Comparison of ENCODE assay signal across 21 cellular contexts in the genomic region with DNA sequence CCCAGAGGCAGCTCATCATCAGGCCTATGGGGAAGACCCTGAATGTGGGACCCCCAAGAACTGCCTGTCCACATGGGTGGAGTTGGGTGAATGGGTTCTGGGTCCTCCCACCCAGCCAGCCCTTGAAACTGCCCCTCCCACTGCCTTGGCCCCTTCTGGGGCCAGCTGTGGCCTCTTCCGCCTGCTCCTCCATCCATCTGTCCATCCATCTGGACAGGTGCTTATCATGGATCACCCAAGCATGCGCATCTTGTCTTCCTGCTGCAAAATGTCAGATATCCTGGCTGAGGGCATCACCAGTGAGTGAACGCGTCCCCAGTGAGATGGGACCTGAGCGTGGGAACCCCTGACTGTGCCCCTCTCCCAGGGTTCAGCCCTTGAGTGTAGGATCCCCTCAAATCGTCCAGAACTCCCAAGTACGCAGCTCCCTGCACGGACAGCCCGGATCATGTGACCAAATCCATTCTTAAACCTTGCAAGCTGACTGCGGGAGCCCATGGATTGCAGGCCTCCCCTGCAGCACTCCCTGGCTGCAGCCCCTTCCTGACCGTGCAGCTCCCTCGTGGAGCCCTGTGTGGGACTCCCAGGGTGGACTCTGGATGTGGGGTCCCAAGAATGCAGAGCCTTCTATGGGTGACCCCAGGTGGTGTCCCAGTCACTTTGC. TPM values are rescaled to one million over a fixed set of nuclear protein-coding genes. Genes with fewer than 3 reads are reported as not detected.
DNase-seq lines count a peak whose midpoint lies in the region; ATAC-seq and TF ChIP-seq lines count a peak whose summit lies in the region.
"Had no signal": no experiment of that assay in that cellular context is flagged by ENCODE, and none has a peak within 500 bp of the region (broad histone marks: within the 10 kb centered on the region; RNA-seq: fewer than 3 reads in every experiment).

No MANE protein-coding gene starts in this region.

- H2AFZ ChIP-seq in smooth muscle cell (ENCODE audit: low read depth), result no peak overlapping the region

- peak overlapping the region in 1 of 2 experiments; percentile 95 for H3K4me3 ChIP-seq in neutrophil (ENCODE audit: low read depth in 1 of 2, low read length in 1 of 2)
- no peak overlapping the region for H3K4me3 ChIP-seq in smooth muscle cell
- H3K4me3 ChIP-seq: pancreas, thoracic aorta had no signal

- H3K36me3 ChIP-seq in neutrophil (peaks cover 49% of the 10 kb centered on the region), smooth muscle cell (ENCODE audit: low read depth) (no peaks in the 10 kb centered on the region)
- H3K36me3 ChIP-seq: pancreas, thoracic aorta had no signal

- H3K27ac Mint-ChIP-seq in activated naive CD4-positive, alpha-beta T cell treated with anti-CD3 and anti-CD28 coated beads for 36 hours, result no peak overlapping the region
- no peak overlapping the region for H3K27ac Mint-ChIP-seq in activated naive CD8-positive, alpha-beta T cell treated with anti-CD3 and anti-CD28 coated beads, Interleukin-2, amount 50 U/mL, for 24 hours
- H3K27ac Mint-ChIP-seq in endothelial cell (ENCODE audit: unreplicated experiment), result no peak overlapping the region
- H3K27ac Mint-ChIP-seq: stimulated activated naive B cell treated with anti-CD40 and anti-IgM and Interleukin-4, amounts not matched to agents 10 μg/mL and 1 μg/mL and 100 μg/mL, for 72 hours had no signal

- no peak for ATAC-seq in activated naive CD8-positive, alpha-beta T cell treated with anti-CD3 and anti-CD28 coated beads, Interleukin-2, amount 50 U/mL, for 24 hours
- no peak for ATAC-seq in HG02642 (IDR thresholded peaks at IDR 0.05; ENCODE audit: poor library complexity, unreplicated experiment)
- ATAC-seq: heart right ventricle; pancreas; sciatic nerve; stimulated activated naive B cell treated with anti-CD40 and anti-IgM and Interleukin-4, amounts not matched to agents 10 μg/mL and 1 μg/mL and 100 μg/mL, for 72 hours had no signal

- intact Hi-C loops in activated naive CD4-positive, alpha-beta T cell treated with anti-CD3 and anti-CD28 coated beads for 36 hours (cut with micrococcal nuclease), result no loop called here

- H3K36me3 Mint-ChIP-seq in activated naive CD4-positive, alpha-beta T cell treated with anti-CD3 and anti-CD28 coated beads for 36 hours (ENCODE audit: low read depth), result peaks cover 10% of the 10 kb centered on the region
- H3K36me3 Mint-ChIP-seq in activated naive CD8-positive, alpha-beta T cell treated with anti-CD3 and anti-CD28 coated beads, Interleukin-2, amount 50 U/mL, for 24 hours (ENCODE audit: low read depth), result peaks cover 8% of the 10 kb centered on the region
- peaks cover 10% of the 10 kb centered on the region for H3K36me3 Mint-ChIP-seq in endothelial cell (ENCODE audit: low read depth, unreplicated experiment)

- H3K9me3 ChIP-seq in neutrophil (no peaks in the 10 kb centered on the region), smooth muscle cell (replicated peaks; ENCODE audit: low read depth) (no peaks in the 10 kb centered on the region)
- H3K9me3 ChIP-seq: heart right ventricle, pancreas, thoracic aorta had no signal

- H3K4me1 Mint-ChIP-seq in activated naive CD4-positive, alpha-beta T cell treated with anti-CD3 and anti-CD28 coated beads for 36 hours (ENCODE audit: low read depth), result peaks cover 32% of the 10 kb centered on the region
- H3K4me1 Mint-ChIP-seq in activated naive CD8-positive, alpha-beta T cell treated with anti-CD3 and anti-CD28 coated beads, Interleukin-2, amount 50 U/mL, for 24 hours, result peaks cover 28% of the 10 kb centered on the region
- H3K4me1 Mint-ChIP-seq in endothelial cell (ENCODE audit: unreplicated experiment), result no peaks in the 10 kb centered on the region

- peaks cover 44 to 59% of the 10 kb centered on the region in 2 experiments for H3K4me1 ChIP-seq in neutrophil (ENCODE audit: control insufficient read depth in 1 of 2, insufficient read depth in 1 of 2, low read depth in 1 of 2, low read length in 1 of 2)
- H3K4me1 ChIP-seq in smooth muscle cell (ENCODE audit: low read depth), result no peaks in the 10 kb centered on the region

- H3K79me2 ChIP-seq in smooth muscle cell (ENCODE audit: low read depth), result no peaks in the 10 kb centered on the region

- H3K9me3 Mint-ChIP-seq in activated naive CD4-positive, alpha-beta T cell treated with anti-CD3 and anti-CD28 coated beads for 36 hours, result peaks cover 6% of the 10 kb centered on the region
- H3K9me3 Mint-ChIP-seq in activated naive CD8-positive, alpha-beta T cell treated with anti-CD3 and anti-CD28 coated beads, Interleukin-2, amount 50 U/mL, for 24 hours, result no peaks in the 10 kb centered on the region
- H3K9me3 Mint-ChIP-seq in endothelial cell (ENCODE audit: unreplicated experiment), result no peaks in the 10 kb centered on the region

- no peaks in the 10 kb centered on the region for H3F3A ChIP-seq in smooth muscle cell (ENCODE audit: low read depth)

- DNase-seq in activated naive CD4-positive, alpha-beta T cell treated with anti-CD3 and anti-CD28 coated beads for 36 hours, result no peak
- no peak for DNase-seq in activated naive CD4-positive, alpha-beta T cell treated with Interleukin-2 at 50 U/mL for 16 hours
- peak; percentile 5 for DNase-seq in NCI-H2171 (lab: John Stamatoyannopoulos, UW)
- DNase-seq in activated naive CD8-positive, alpha-beta T cell treated with anti-CD3 and anti-CD28 coated beads, Interleukin-2, amount 50 U/mL, for 24 hours, result no peak
- DNase-seq in smooth muscle cell (lab: John Stamatoyannopoulos, UW; ENCODE audit: unreplicated experiment), result no peak
- no peak for DNase-seq in endothelial cell (ENCODE audit: low spot score)
- DNase-seq: activated gamma-delta T cell treated with Interleukin-2 at 50 U/mL for 16 hours; heart right ventricle; NCI-H187 treated with DMSO at 0.1 percent for 48 hours; stimulated activated naive B cell treated with anti-CD40 and anti-IgM and Interleukin-4, amounts not matched to agents 10 μg/mL and 1 μg/mL and 100 μg/mL, for 72 hours had no signal

- peak overlapping the region; percentile 2 for H3K4me3 Mint-ChIP-seq in activated naive CD4-positive, alpha-beta T cell treated with anti-CD3 and anti-CD28 coated beads for 36 hours
- H3K4me3 Mint-ChIP-seq in activated naive CD8-positive, alpha-beta T cell treated with anti-CD3 and anti-CD28 coated beads, Interleukin-2, amount 50 U/mL, for 24 hours, result peak overlapping the region; percentile 26
- no peak overlapping the region for H3K4me3 Mint-ChIP-seq in endothelial cell (ENCODE audit: unreplicated experiment)

- no peaks in the 10 kb centered on the region for H4K20me1 ChIP-seq in smooth muscle cell (ENCODE audit: low read depth)

- CTCF ChIA-PET in activated naive CD4-positive, alpha-beta T cell treated with anti-CD3 and anti-CD28 coated beads for 36 hours (lab: Charles Lee), result interaction anchor here (1.1 kb wide), 1 partner anchor 13 kb away, joined by 3 read pairs; no protein-coding TSS in a partner anchor

- 90% methylated on average over 12 of the region's 12 CpGs for WGBS in smooth muscle cell (ENCODE audit: low lambda C conversion rate)

- no peaks in the 10 kb centered on the region for H3K27me3 Mint-ChIP-seq in activated naive CD4-positive, alpha-beta T cell treated with anti-CD3 and anti-CD28 coated beads for 36 hours (ENCODE audit: low read depth)
- no peaks in the 10 kb centered on the region for H3K27me3 Mint-ChIP-seq in activated naive CD8-positive, alpha-beta T cell treated with anti-CD3 and anti-CD28 coated beads, Interleukin-2, amount 50 U/mL, for 24 hours
- peaks cover 18% of the 10 kb centered on the region for H3K27me3 Mint-ChIP-seq in endothelial cell (ENCODE audit: unreplicated experiment)
- H3K27me3 Mint-ChIP-seq: stimulated activated naive B cell treated with anti-CD40 and anti-IgM and Interleukin-4, amounts not matched to agents 10 μg/mL and 1 μg/mL and 100 μg/mL, for 72 hours had no signal

- no peaks in the 10 kb centered on the region for H3K27me3 ChIP-seq in neutrophil
- H3K27me3 ChIP-seq in smooth muscle cell (ENCODE audit: low read depth), result peaks cover 30% of the 10 kb centered on the region
- H3K27me3 ChIP-seq: pancreas had no signal

- H3K4me2 ChIP-seq in smooth muscle cell, result no peak overlapping the region

- TF ChIP-seq CTCF in neutrophil (IDR thresholded peaks at IDR 0.05), result no peak
- TF ChIP-seq CTCF in smooth muscle cell (IDR thresholded peaks at IDR 0.05; ENCODE audit: borderline replicate concordance, insufficient read depth, poor library complexity, severe bottlenecking), result no peak
- no peak for TF ChIP-seq CTCF in endothelial cell (IDR thresholded peaks at IDR 0.05; ENCODE audit: unreplicated experiment)

- no peak overlapping the region for H3K9ac ChIP-seq in smooth muscle cell (ENCODE audit: low read depth)

- H3K27ac ChIP-seq in neutrophil (peak overlapping the region; percentile 98), smooth muscle cell (ENCODE audit: low read depth) (no peak overlapping the region)
- H3K27ac ChIP-seq: heart right ventricle, HL-60, pancreas, thoracic aorta had no signal

RNA-seq across cellular contexts. Expression of gene STXBP2, which starts 2.0 kb away (rescaled TPM):
- total RNA-seq in activated naive CD4-positive, alpha-beta T cell treated with anti-CD3 and anti-CD28 coated beads for 36 hours, result 10 to 100 TPM; 88.4 to 92.4 TPM
- 11.6 and 17.8 TPM in 2 replicates for total RNA-seq in smooth muscle cell
- polyA plus RNA-seq in smooth muscle cell, result 32.7 and 67.2 TPM in 2 replicates
- 42.2 TPM for total RNA-seq in endothelial cell (ENCODE audit: unreplicated experiment)

RNA-seq across cellular contexts. Expression of gene PCP2, which starts 5.4 kb away (rescaled TPM):
- under 1 TPM in 1 of 2 experiments, not detected in 1; 0.64 TPM for total RNA-seq in activated naive CD4-positive, alpha-beta T cell treated with anti-CD3 and anti-CD28 coated beads for 36 hours
- not detected in 2 replicates for total RNA-seq in smooth muscle cell
- 0.35 and 0.56 TPM in 2 replicates for polyA plus RNA-seq in smooth muscle cell
- total RNA-seq in endothelial cell (ENCODE audit: unreplicated experiment), result not detected
- total RNA-seq: astrocyte, Daoy, NCI-H460, sciatic nerve, thoracic aorta had no signal
- polyA plus RNA-seq: AG04450 had no signal

RNA-seq across cellular contexts. Expression of gene PET100, which starts 9.3 kb away (rescaled TPM):
- 10 to 100 TPM; 93.9 to 96.5 TPM for total RNA-seq in activated naive CD4-positive, alpha-beta T cell treated with anti-CD3 and anti-CD28 coated beads for 36 hours
- total RNA-seq in smooth muscle cell (14.5 and 22.1 TPM in 2 replicates), endothelial cell (ENCODE audit: unreplicated experiment) (122 TPM)
- polyA plus RNA-seq in smooth muscle cell, result 354 and 386 TPM in 2 replicates

RNA-seq across cellular contexts. Expression of gene XAB2, which starts 9.6 kb away (rescaled TPM):
- 10 to 100 TPM; 60.0 to 60.4 TPM for total RNA-seq in activated naive CD4-positive, alpha-beta T cell treated with anti-CD3 and anti-CD28 coated beads for 36 hours
- total RNA-seq in smooth muscle cell (26.9 and 36.3 TPM in 2 replicates), endothelial cell (ENCODE audit: unreplicated experiment) (46.1 TPM)
- polyA plus RNA-seq in smooth muscle cell, result 26.9 and 34.2 TPM in 2 replicates

RNA-seq across cellular contexts. Expression of gene RETN, which starts 29.9 kb away (rescaled TPM):
- total RNA-seq in activated naive CD4-positive, alpha-beta T cell treated with anti-CD3 and anti-CD28 coated beads for 36 hours, result not detected
- not detected in 2 replicates for total RNA-seq in smooth muscle cell
- not detected in 2 replicates for polyA plus RNA-seq in smooth muscle cell
- not detected for total RNA-seq in endothelial cell (ENCODE audit: unreplicated experiment)
- total RNA-seq: astrocyte, Daoy, lower leg skin, NCI-H460, pancreas, thoracic aorta had no signal
- polyA plus RNA-seq: AG04450 had no signal
